Comparison of ENCODE assay signal across 1 cellular context in the genomic region with DNA sequence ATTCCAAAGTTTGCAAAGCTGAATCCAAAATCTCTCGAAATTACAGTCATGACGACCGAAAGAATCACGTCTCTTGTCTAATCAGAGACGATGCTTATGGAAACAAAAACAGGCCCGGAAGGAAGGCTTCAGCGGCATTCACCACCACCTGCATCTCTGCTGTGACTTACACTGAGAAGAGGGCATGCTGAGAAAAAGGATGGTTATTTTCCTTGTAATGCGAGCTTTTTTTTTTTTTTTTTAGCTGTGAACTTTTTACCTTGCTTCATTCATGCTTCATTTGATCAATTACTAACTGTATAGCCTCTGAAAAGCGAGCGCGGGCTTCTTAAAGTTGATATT.
TF ChIP-seq lines count a peak whose summit lies in the region.

No MANE protein-coding gene starts in this region.

TF ChIP-seq in GM12878, 131 proteins besides CTCF, POLR2A, EP300 and RAD21 (continued from another document):
- TF ChIP-seq EZH2 (IDR thresholded peaks at IDR 0.05; ENCODE audit: borderline replicate concordance, control insufficient read depth, low read depth, low read length): no peak
- TF ChIP-seq, protein P1, sequence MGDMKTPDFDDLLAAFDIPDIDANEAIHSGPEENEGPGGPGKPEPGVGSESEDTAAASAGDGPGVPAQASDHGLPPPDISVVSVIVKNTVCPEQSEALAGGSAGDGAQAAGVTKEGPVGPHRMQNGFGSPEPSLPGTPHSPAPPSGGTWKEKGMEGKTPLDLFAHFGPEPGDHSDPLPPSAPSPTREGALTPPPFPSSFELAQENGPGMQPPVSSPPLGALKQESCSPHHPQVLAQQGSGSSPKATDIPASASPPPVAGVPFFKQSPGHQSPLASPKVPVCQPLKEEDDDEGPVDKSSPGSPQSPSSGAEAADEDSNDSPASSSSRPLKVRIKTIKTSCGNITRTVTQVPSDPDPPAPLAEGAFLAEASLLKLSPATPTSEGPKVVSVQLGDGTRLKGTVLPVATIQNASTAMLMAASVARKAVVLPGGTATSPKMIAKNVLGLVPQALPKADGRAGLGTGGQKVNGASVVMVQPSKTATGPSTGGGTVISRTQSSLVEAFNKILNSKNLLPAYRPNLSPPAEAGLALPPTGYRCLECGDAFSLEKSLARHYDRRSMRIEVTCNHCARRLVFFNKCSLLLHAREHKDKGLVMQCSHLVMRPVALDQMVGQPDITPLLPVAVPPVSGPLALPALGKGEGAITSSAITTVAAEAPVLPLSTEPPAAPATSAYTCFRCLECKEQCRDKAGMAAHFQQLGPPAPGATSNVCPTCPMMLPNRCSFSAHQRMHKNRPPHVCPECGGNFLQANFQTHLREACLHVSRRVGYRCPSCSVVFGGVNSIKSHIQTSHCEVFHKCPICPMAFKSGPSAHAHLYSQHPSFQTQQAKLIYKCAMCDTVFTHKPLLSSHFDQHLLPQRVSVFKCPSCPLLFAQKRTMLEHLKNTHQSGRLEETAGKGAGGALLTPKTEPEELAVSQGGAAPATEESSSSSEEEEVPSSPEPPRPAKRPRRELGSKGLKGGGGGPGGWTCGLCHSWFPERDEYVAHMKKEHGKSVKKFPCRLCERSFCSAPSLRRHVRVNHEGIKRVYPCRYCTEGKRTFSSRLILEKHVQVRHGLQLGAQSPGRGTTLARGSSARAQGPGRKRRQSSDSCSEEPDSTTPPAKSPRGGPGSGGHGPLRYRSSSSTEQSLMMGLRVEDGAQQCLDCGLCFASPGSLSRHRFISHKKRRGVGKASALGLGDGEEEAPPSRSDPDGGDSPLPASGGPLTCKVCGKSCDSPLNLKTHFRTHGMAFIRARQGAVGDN (IDR thresholded peaks at IDR 0.05): no peak
TF ChIP-seq in GM12878: peak in this region for 0.
